Comparison of ENCODE assay signal across 8 cellular contexts in the genomic region with DNA sequence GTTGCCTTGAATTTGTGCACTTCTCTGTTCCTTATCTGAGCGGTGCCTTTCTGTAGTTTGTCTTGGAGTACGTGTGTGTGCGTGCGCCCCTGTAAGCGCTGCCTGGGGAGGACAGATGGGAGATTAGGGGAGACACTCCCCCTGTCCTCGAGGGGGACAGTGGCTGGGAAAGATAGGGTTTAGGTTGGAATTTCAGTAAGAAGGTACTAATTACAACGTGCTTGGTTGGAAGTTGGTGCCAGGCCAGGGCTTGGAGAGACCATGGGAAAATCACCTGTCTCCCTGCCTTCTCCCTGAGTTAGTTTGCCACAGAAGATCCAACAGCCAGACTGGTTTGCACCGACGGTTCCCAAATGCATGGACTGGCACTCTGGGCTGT.
DNase-seq lines count a peak whose midpoint lies in the region; ATAC-seq and TF ChIP-seq lines count a peak whose summit lies in the region.

No MANE protein-coding gene starts in this region.

- H3K4me3 Mint-ChIP-seq in activated CD4-positive, alpha-beta T cell treated with anti-CD3 and anti-CD28 coated beads, Interleukin-2, amount 10 ng/mL, durations not matched to agents 7 days and 5 days, result peak overlapping the region; percentile 77
- H3K4me3 Mint-ChIP-seq in activated CD8-positive, alpha-beta T cell treated with anti-CD3 and anti-CD28 coated beads for 36 hours, result peak overlapping the region; percentile 83

- ATAC-seq in HG03095 (IDR thresholded peaks at IDR 0.05; ENCODE audit: unreplicated experiment) (peak; percentile 6), heart right ventricle (peak; percentile 5 to 60 (median 24))
- no peak for ATAC-seq in activated CD8-positive, alpha-beta T cell treated with anti-CD3 and anti-CD28 coated beads for 36 hours

- peaks cover 10 to 83% (median 70%) of the 10 kb centered on the region in 9 donors for H3K4me1 ChIP-seq in heart right ventricle

- TF ChIP-seq CTCF in activated CD8-positive, alpha-beta T cell treated with anti-CD3 and anti-CD28 coated beads for 36 hours (IDR thresholded peaks at IDR 0.05), result no peak
- no peak for TF ChIP-seq CTCF in heart right ventricle (IDR thresholded peaks at IDR 0.05)

- H3K9me3 ChIP-seq in heart right ventricle, result no peaks in the 10 kb centered on the region

- no peaks in the 10 kb centered on the region for H3K27me3 Mint-ChIP-seq in activated CD4-positive, alpha-beta T cell treated with anti-CD3 and anti-CD28 coated beads, Interleukin-2, amount 10 ng/mL, durations not matched to agents 7 days and 5 days
- no peaks in the 10 kb centered on the region for H3K27me3 Mint-ChIP-seq in activated CD8-positive, alpha-beta T cell treated with anti-CD3 and anti-CD28 coated beads for 36 hours

- intact Hi-C loops in activated CD8-positive, alpha-beta T cell treated with anti-CD3 and anti-CD28 coated beads for 36 hours (cut with micrococcal nuclease), result loop anchor here (1.0 to 5.0 kb wide), 2 partner anchors 172 to 719 kb away; no protein-coding TSS in a partner anchor
- intact Hi-C loops in heart right ventricle (cut with DNase I), result loop anchor here in 7 of 10 donors (2.0 to 10.0 kb wide), 9 partner anchors 169 to 719 kb away; no protein-coding TSS in a partner anchor

- peaks cover 83% of the 10 kb centered on the region for H3K4me1 Mint-ChIP-seq in activated CD4-positive, alpha-beta T cell treated with anti-CD3 and anti-CD28 coated beads, Interleukin-2, amount 10 ng/mL, durations not matched to agents 7 days and 5 days
- peaks cover 79% of the 10 kb centered on the region for H3K4me1 Mint-ChIP-seq in activated CD8-positive, alpha-beta T cell treated with anti-CD3 and anti-CD28 coated beads for 36 hours (ENCODE audit: low read depth)

- H3K27ac ChIP-seq in heart right ventricle, result peak overlapping the region; percentile 60 to 95 (median 90)

- peaks cover 0 to 36% (median 13%) of the 10 kb centered on the region in 9 donors for H3K36me3 ChIP-seq in heart right ventricle

- peak overlapping the region; percentile 88 for H3K27ac Mint-ChIP-seq in activated CD4-positive, alpha-beta T cell treated with anti-CD3 and anti-CD28 coated beads, Interleukin-2, amount 10 ng/mL, durations not matched to agents 7 days and 5 days
- peak overlapping the region; percentile 85 for H3K27ac Mint-ChIP-seq in activated CD8-positive, alpha-beta T cell treated with anti-CD3 and anti-CD28 coated beads for 36 hours

- H3K4me3 ChIP-seq in heart right ventricle, result peak overlapping the region; percentile 33 to 71 (median 62)

- peaks cover 46% of the 10 kb centered on the region for H3K36me3 Mint-ChIP-seq in activated CD4-positive, alpha-beta T cell treated with anti-CD3 and anti-CD28 coated beads, Interleukin-2, amount 10 ng/mL, durations not matched to agents 7 days and 5 days (ENCODE audit: low read depth)
- peaks cover 23% of the 10 kb centered on the region for H3K36me3 Mint-ChIP-seq in activated CD8-positive, alpha-beta T cell treated with anti-CD3 and anti-CD28 coated beads for 36 hours (ENCODE audit: low read depth)

- POLR2A ChIA-PET in activated CD4-positive, alpha-beta T cell treated with anti-CD3 and anti-CD28 coated beads, Interleukin-2, amount 10 ng/mL, durations not matched to agents 7 days and 5 days (lab: Charles Lee), result no interaction called here
- POLR2A ChIA-PET in activated CD8-positive, alpha-beta T cell treated with anti-CD3 and anti-CD28 coated beads for 36 hours (lab: Charles Lee), result interaction anchor here (0.9 to 1.0 kb wide), 3 partner anchors 14 to 171 kb away, joined by 3 to 5 read pairs (median 4); no protein-coding TSS in a partner anchor

- 5 to 13% methylated on average over 9 of the region's 9 CpGs for WGBS in heart right ventricle, 2 donors

- no peak for DNase-seq in activated CD4-positive, alpha-beta T cell treated with anti-CD3 and anti-CD28 coated beads, Interleukin-2, amount 10 ng/mL, durations not matched to agents 7 days and 5 days
- no peak for DNase-seq in activated CD4-positive, alpha-beta T cell treated with anti-CD3 and anti-CD28 coated beads, Interleukin-2, amount 50 U/mL, for 48 hours
- no peak for DNase-seq in activated CD8-positive, alpha-beta T cell treated with anti-CD3 and anti-CD28 coated beads for 36 hours
- DNase-seq in heart right ventricle (peak in 1 of 2 donors; percentile 14), putamen (ENCODE audit: low spot score) (peak; percentile 40), KG1 (lab: John Stamatoyannopoulos, UW) (no peak), kidney tubule cell (ENCODE audit: low spot score) (no peak)

- no peaks in the 10 kb centered on the region for H3K27me3 ChIP-seq in heart right ventricle

- no peaks in the 10 kb centered on the region for H3K9me3 Mint-ChIP-seq in activated CD4-positive, alpha-beta T cell treated with anti-CD3 and anti-CD28 coated beads, Interleukin-2, amount 10 ng/mL, durations not matched to agents 7 days and 5 days
- H3K9me3 Mint-ChIP-seq in activated CD8-positive, alpha-beta T cell treated with anti-CD3 and anti-CD28 coated beads for 36 hours, result no peaks in the 10 kb centered on the region

- CTCF ChIA-PET in activated CD4-positive, alpha-beta T cell treated with anti-CD3 and anti-CD28 coated beads, Interleukin-2, amount 10 ng/mL, durations not matched to agents 7 days and 5 days (lab: Charles Lee), result interaction anchor here (0.8 to 1.7 kb wide), 6 partner anchors 10 to 134 kb away, joined by 3 to 4 read pairs (median 4); no protein-coding TSS in a partner anchor
- CTCF ChIA-PET in activated CD8-positive, alpha-beta T cell treated with anti-CD3 and anti-CD28 coated beads for 36 hours (lab: Charles Lee), result interaction anchor here (1.4 to 7.4 kb wide), 6 partner anchors 12 to 174 kb away, joined by 3 to 81 read pairs (median 20); no protein-coding TSS in a partner anchor
